1 cellular context compared by ENCODE assay signal in genomic region chr22:19661156-19661555, GRCh38.
A peak's percentile ranks its signal among the peaks of the same experiment; 100 is the strongest.
TF ChIP-seq lines count a peak whose summit lies in the region.

No MANE protein-coding gene starts in this region.

TF ChIP-seq in K562, 482 proteins besides CTCF, POLR2A, EP300 and RAD21 (continued from another document and continues in another):
- TF ChIP-seq TRIM25 (IDR thresholded peaks at IDR 0.05; ENCODE audit: borderline replicate concordance) (0 out of 2 replicates have a peak, but pooled peaks have one; percentile 47), TAL1 (IDR thresholded peaks at IDR 0.05) (no peak), DNMT1 (IDR thresholded peaks at IDR 0.05) (no peak), JUN (IDR thresholded peaks at IDR 0.05; ENCODE audit: borderline replicate concordance, low read depth, low read length) (no peak), JUN (CRISPR knock-in tag; IDR thresholded peaks at IDR 0.05; ENCODE audit: borderline replicate concordance) (no peak), THAP12 (CRISPR knock-in tag; IDR thresholded peaks at IDR 0.05) (no peak), C11orf30 (IDR thresholded peaks at IDR 0.05; ENCODE audit: low read depth) (no peak), MCM3 (IDR thresholded peaks at IDR 0.05) (peak; percentile 71; the same call in 1 of the 2 replicates), ZNF165 (CRISPR knock-in tag; IDR thresholded peaks at IDR 0.05; ENCODE audit: borderline replicate concordance) (no peak), ZNF224 (CRISPR knock-in tag; IDR thresholded peaks at IDR 0.05) (no peak), ZNF592 (IDR thresholded peaks at IDR 0.05) (no peak), SPI1 (IDR thresholded peaks at IDR 0.05; ENCODE audit: borderline replicate concordance, low read depth, low read length) (no peak), ZNF280A (IDR thresholded peaks at IDR 0.05; ENCODE audit: low read depth, partially characterized antibody) (no peak), CGGBP1 (CRISPR knock-in tag; IDR thresholded peaks at IDR 0.05) (no peak), TAF15 (IDR thresholded peaks at IDR 0.05; ENCODE audit: low read depth, low read length) (no peak), PHB (CRISPR knock-in tag; IDR thresholded peaks at IDR 0.05) (no peak), MCM2 (IDR thresholded peaks at IDR 0.05; ENCODE audit: low read depth) (no peak), ZNF561 (CRISPR knock-in tag; conservative IDR thresholded peaks at IDR 0.05) (no peak), NR4A1 (CRISPR knock-in tag; IDR thresholded peaks at IDR 0.05) (no peak), NR4A1 (tag; IDR thresholded peaks at IDR 0.05) (no peak), CBX1 (IDR thresholded peaks at IDR 0.05; ENCODE audit: low read depth) (no peak), SFPQ (IDR thresholded peaks at IDR 0.05; ENCODE audit: low read depth, low read length) (no peak), CTBP1 (IDR thresholded peaks at IDR 0.05; ENCODE audit: borderline replicate concordance) (no peak), SOX6 (IDR thresholded peaks at IDR 0.05) (no peak), CREBBP (IDR thresholded peaks at IDR 0.05; ENCODE audit: low read depth, low read length) (no peak), MGA (IDR thresholded peaks at IDR 0.05) (no peak), ARID2 (IDR thresholded peaks at IDR 0.05) (no peak), CHD4 (IDR thresholded peaks at IDR 0.05; ENCODE audit: insufficient read depth, insufficient replicate concordance, low read depth, low read length, poor library complexity, severe bottlenecking) (no peak), RB1 (IDR thresholded peaks at IDR 0.05; ENCODE audit: low read depth) (no peak), OTX1 (CRISPR knock-in tag; IDR thresholded peaks at IDR 0.05) (peak; percentile 31; the same call in 1 of the 2 replicates), RBBP5 (IDR thresholded peaks at IDR 0.05; ENCODE audit: borderline replicate concordance, insufficient read depth, low read length, poor library complexity, severe bottlenecking) (no peak)
